In genomic region chr22:44444341-44445306, GRCh38 we compare ENCODE assay signal across 15 cellular contexts. TPM values are rescaled to one million over a fixed set of nuclear protein-coding genes. Genes with fewer than 3 reads are reported as not detected.
A peak's percentile ranks its signal among the peaks of the same experiment; 100 is the strongest.
DNase-seq lines count a peak whose midpoint lies in the region; ATAC-seq and TF ChIP-seq lines count a peak whose summit lies in the region.
"Had no signal": no experiment of that assay in that cellular context is flagged by ENCODE, and none has a peak within 500 bp of the region (broad histone marks: within the 10 kb centered on the region; RNA-seq: fewer than 3 reads in every experiment).

No MANE protein-coding gene starts in this region.

- H3K27ac ChIP-seq in OCI-LY1 (ENCODE audit: low read depth, low read length, poor library complexity, severe bottlenecking) (no peak overlapping the region), tibial artery (no peak overlapping the region)
- H3K27ac ChIP-seq: upper lobe of left lung had no signal

- no peaks in the 10 kb centered on the region for H3K9me3 ChIP-seq in OCI-LY1 (ENCODE audit: low read length)
- peaks cover 0 to 9% (median 8%) of the 10 kb centered on the region in 3 donors for H3K9me3 ChIP-seq in tibial artery

- ATAC-seq in left colon = no peak
- ATAC-seq: naive thymus-derived CD8-positive, alpha-beta T cell had no signal

- H3K36me3 ChIP-seq in OCI-LY1 (ENCODE audit: insufficient read depth, low read length) (no peaks in the 10 kb centered on the region), tibial artery (no peaks in the 10 kb centered on the region)
- H3K36me3 ChIP-seq: upper lobe of left lung had no signal

- no peaks in the 10 kb centered on the region for H3K79me2 ChIP-seq in OCI-LY1 (ENCODE audit: insufficient read depth, low read length)

- peaks cover 3% of the 10 kb centered on the region for H3K4me1 Mint-ChIP-seq in activated T-cell treated with anti-CD3 and anti-CD28 coated beads, Interleukin-2, amount 50 U/mL, for 24 hours (ENCODE audit: low read depth)
- H3K4me1 Mint-ChIP-seq: activated naive CD4-positive, alpha-beta T cell treated with anti-CD3 and anti-CD28 coated beads, Interleukin-2, amount 10 ng/mL, durations not matched to agents 7 days and 5 days had no signal

- no peaks in the 10 kb centered on the region for H3K27me3 Mint-ChIP-seq in activated T-cell treated with anti-CD3 and anti-CD28 coated beads, Interleukin-2, amount 50 U/mL, for 24 hours
- H3K27me3 Mint-ChIP-seq: activated CD4-positive, alpha-beta memory T cell treated with anti-CD3 and anti-CD28 coated beads for 36 hours; naive thymus-derived CD8-positive, alpha-beta T cell had no signal

- no peak overlapping the region for H3K4me2 ChIP-seq in OCI-LY1 (ENCODE audit: low read length)

- no peak overlapping the region for H2AFZ ChIP-seq in OCI-LY1 (ENCODE audit: low read length)

- no peaks in the 10 kb centered on the region for H3K36me3 Mint-ChIP-seq in activated T-cell treated with anti-CD3 and anti-CD28 coated beads, Interleukin-2, amount 50 U/mL, for 24 hours (ENCODE audit: low read depth)
- H3K36me3 Mint-ChIP-seq: activated naive CD4-positive, alpha-beta T cell treated with anti-CD3 and anti-CD28 coated beads, Interleukin-2, amount 10 ng/mL, durations not matched to agents 7 days and 5 days; naive thymus-derived CD8-positive, alpha-beta T cell had no signal

- intact Hi-C loops in tibial artery (cut with DNase I; ENCODE audit: low total_unique reads) (no loop called here), left colon (cut with DNase I, micrococcal nuclease) (no loop called here)

- H3K9ac ChIP-seq in OCI-LY1 (ENCODE audit: low read length) = no peak overlapping the region

- DNase-seq in activated T-cell treated with anti-CD3 and anti-CD28 coated beads, Interleukin-2, amount 50 U/mL, for 24 hours = peak; percentile 21
- no peak for DNase-seq in activated T-cell treated with anti-CD3 and anti-CD28 coated beads, Interleukin-2, amount 50 U/mL, for 1 hour
- DNase-seq in fibroblast of villous mesenchyme (ENCODE audit: low read depth) (no peak), tibial artery (peak; percentile 13 to 50), activated gamma-delta T cell (lab: John Stamatoyannopoulos, UW) (no peak), left colon (no peak), SHP77 treated with DMSO at 0.1 percent for 48 hours (lab: John Stamatoyannopoulos, UW) (no peak)
- DNase-seq: activated CD4-positive, alpha-beta memory T cell treated with anti-CD3 and anti-CD28 coated beads for 36 hours; activated naive CD4-positive, alpha-beta T cell treated with anti-CD3 and anti-CD28 coated beads, Interleukin-2, amount 10 ng/mL, durations not matched to agents 7 days and 5 days; KG1; NCI-H2171; T-helper 2 cell had no signal

- no peaks in the 10 kb centered on the region for H4K20me1 ChIP-seq in OCI-LY1 (ENCODE audit: insufficient read depth, low read length)

- H3K4me3 ChIP-seq in OCI-LY1 (ENCODE audit: low read depth, low read length, poor library complexity, severe bottlenecking) (no peak overlapping the region), fibroblast of villous mesenchyme (ENCODE audit: low read depth, low read length) (no peak overlapping the region), tibial artery (no peak overlapping the region)
- H3K4me3 ChIP-seq: upper lobe of left lung had no signal

- no peaks in the 10 kb centered on the region for H3K9me2 ChIP-seq in OCI-LY1 (ENCODE audit: low read depth, low read length)

- H3K4me3 Mint-ChIP-seq in activated T-cell treated with anti-CD3 and anti-CD28 coated beads, Interleukin-2, amount 50 U/mL, for 24 hours = no peak overlapping the region
- H3K4me3 Mint-ChIP-seq: activated CD4-positive, alpha-beta memory T cell treated with anti-CD3 and anti-CD28 coated beads for 36 hours; activated naive CD4-positive, alpha-beta T cell treated with anti-CD3 and anti-CD28 coated beads, Interleukin-2, amount 10 ng/mL, durations not matched to agents 7 days and 5 days; naive thymus-derived CD8-positive, alpha-beta T cell had no signal

- peak; percentile 45; the same call in 1 of the 2 replicates for TF ChIP-seq CTCF in OCI-LY1 (IDR thresholded peaks at IDR 0.05; ENCODE audit: low read length)
- TF ChIP-seq CTCF in fibroblast of villous mesenchyme (IDR thresholded peaks at IDR 0.05; ENCODE audit: insufficient read depth, low read depth, low read length) = peak; percentile 18
- TF ChIP-seq CTCF in tibial artery (IDR thresholded peaks at IDR 0.05) = no peak

- peaks cover 5% of the 10 kb centered on the region for H3K9me3 Mint-ChIP-seq in activated T-cell treated with anti-CD3 and anti-CD28 coated beads, Interleukin-2, amount 50 U/mL, for 24 hours

- H3K27me3 ChIP-seq in OCI-LY1 (ENCODE audit: insufficient read depth, low read length) (peaks cover 8% of the 10 kb centered on the region; the same call in 1 of the 2 replicates), tibial artery (peaks cover 0 to 3% of the 10 kb centered on the region in 2 donors)
- H3K27me3 ChIP-seq: upper lobe of left lung had no signal

- no peaks in the 10 kb centered on the region for H3K4me1 ChIP-seq in OCI-LY1 (ENCODE audit: insufficient read depth, low read length, severe bottlenecking)
- H3K4me1 ChIP-seq in tibial artery = peaks cover 0 to 7% (median 3%) of the 10 kb centered on the region in 4 donors
- H3K4me1 ChIP-seq: upper lobe of left lung had no signal

- H3K27ac Mint-ChIP-seq in activated T-cell treated with anti-CD3 and anti-CD28 coated beads, Interleukin-2, amount 50 U/mL, for 24 hours = no peak overlapping the region
- H3K27ac Mint-ChIP-seq: activated CD4-positive, alpha-beta memory T cell treated with anti-CD3 and anti-CD28 coated beads for 36 hours; activated naive CD4-positive, alpha-beta T cell treated with anti-CD3 and anti-CD28 coated beads, Interleukin-2, amount 10 ng/mL, durations not matched to agents 7 days and 5 days had no signal

- H3F3A ChIP-seq in OCI-LY1 (ENCODE audit: insufficient read depth, low read length) = no peaks in the 10 kb centered on the region

RNA-seq across cellular contexts. Expression of gene RTL6, which starts 53.4 kb away (rescaled TPM):
- 21.3 and 21.6 TPM in 2 replicates for total RNA-seq in fibroblast of villous mesenchyme
- 10 to 100 TPM; 18.5 to 30.0 TPM for total RNA-seq in left colon

Comparison
In these comparisons a context has a peak if more than half of its experiments do, and no peak if none do; other contexts are left out.
1. DNase-seq: peak in activated T-cell treated with anti-CD3 and anti-CD28 coated beads, Interleukin-2, amount 50 U/mL, for 24 hours (single experiment) and tibial artery (2 of 2); none in activated T-cell treated with anti-CD3 and anti-CD28 coated beads, Interleukin-2, amount 50 U/mL, for 1 hour (single experiment), fibroblast of villous mesenchyme (single experiment), activated gamma-delta T cell (single experiment), left colon (0 of 2) and SHP77 treated with DMSO at 0.1 percent for 48 hours (single experiment).
2. CTCF ChIP-seq: peak in OCI-LY1 (single experiment) and fibroblast of villous mesenchyme (single experiment); none in tibial artery (0 of 2).